In genomic region chr2:240584486-240585031, GRCh38 we compare ENCODE assay signal across 8 cellular contexts. TPM values are rescaled to one million over a fixed set of nuclear protein-coding genes. Genes with fewer than 3 reads are reported as not detected.
A peak's percentile ranks its signal among the peaks of the same experiment; 100 is the strongest.
DNase-seq lines count a peak whose midpoint lies in the region; ATAC-seq and TF ChIP-seq lines count a peak whose summit lies in the region.

No MANE protein-coding gene starts in this region.

- H3K36me3 ChIP-seq in fibroblast of lung (ENCODE audit: control insufficient read depth, insufficient read depth, low read length) (peaks cover 1% of the 10 kb centered on the region), transverse colon (no peaks in the 10 kb centered on the region), adrenal gland (replicated peaks in 1 of 2) (no peaks in the 10 kb centered on the region)

- in situ Hi-C loops in transverse colon (cut with MboI; ENCODE audit: low pct_ligation_motif_present in 1 of 4, low pct_unique_long_range_greater_than_20kb in 1 of 4, low sequenced_read_pairs in 3 of 4) = no loop called here

- TF ChIP-seq POLR2A in Raji (IDR thresholded peaks at IDR 0.05; ENCODE audit: insufficient read depth, low read depth, low read length) (peak; percentile 88), transverse colon (IDR thresholded peaks at IDR 0.05) (no peak), adrenal gland (IDR thresholded peaks at IDR 0.05) (no peak)

- H3K27me3 ChIP-seq in fibroblast of lung (ENCODE audit: control insufficient read depth, insufficient read depth, low read length) (no peaks in the 10 kb centered on the region), transverse colon (no peaks in the 10 kb centered on the region), adrenal gland (no peaks in the 10 kb centered on the region)

- H3K9ac ChIP-seq in fibroblast of lung (ENCODE audit: insufficient read depth, low read length) = no peak overlapping the region

- H4K20me1 ChIP-seq in fibroblast of lung (ENCODE audit: control insufficient read depth, extremely low read depth, insufficient read depth, low read length) = no peaks in the 10 kb centered on the region

- no peak overlapping the region for H3K27ac ChIP-seq in fibroblast of lung (ENCODE audit: insufficient read depth, low read length)
- H3K27ac ChIP-seq in transverse colon = peak overlapping the region in 3 of 4 donors; percentile 95 to 99 (median 96)
- H3K27ac ChIP-seq in adrenal gland = no peak overlapping the region

- DNase-seq in GF-D8 (lab: John Stamatoyannopoulos, UW) (peak; percentile 99), fibroblast of lung (ENCODE audit: low read depth in 2 of 2) (peak; percentile 20 to 33), transverse colon (peak; percentile 60), NCI-H146 treated with DMSO at 0.1 percent for 48 hours (lab: John Stamatoyannopoulos, UW; ENCODE audit: unreplicated experiment) (no peak), adrenal gland (no peak)

- H3K4me1 ChIP-seq in fibroblast of lung (ENCODE audit: control insufficient read depth, extremely low read depth, insufficient read depth, low read length) (peaks cover 15% of the 10 kb centered on the region), transverse colon (peaks cover 27 to 43% (median 36%) of the 10 kb centered on the region in 4 donors), adrenal gland (replicated peaks in 1 of 2) (peaks cover 37 to 43% of the 10 kb centered on the region in 2 donors)

- H3K9me3 ChIP-seq in fibroblast of lung (ENCODE audit: control insufficient read depth, insufficient read depth, low read depth, low read length) = no peaks in the 10 kb centered on the region
- H3K9me3 ChIP-seq in transverse colon = no peaks in the 10 kb centered on the region
- H3K9me3 ChIP-seq in adrenal gland (replicated peaks in 1 of 3) = no peaks in the 10 kb centered on the region

- peak overlapping the region; percentile 94 for H3K4me2 ChIP-seq in fibroblast of lung (ENCODE audit: extremely low read depth, insufficient read depth, low read length)

- 64 to 72% methylated on average over 3 to 4 of the region's 4 CpGs for WGBS in transverse colon (ENCODE audit: low coverage in 1 of 2), 2 donors
- WGBS in adrenal gland, 4 donors = 64 to 82% (median 79%) methylated on average over 3 to 4 of the region's 4 CpGs

- H3K79me2 ChIP-seq in fibroblast of lung (ENCODE audit: control insufficient read depth, insufficient read depth, low read length) = peaks cover 54% of the 10 kb centered on the region

- TF ChIP-seq CTCF in fibroblast of lung (conservative IDR thresholded peaks at IDR 0.05 in 1 of 2, IDR thresholded peaks at IDR 0.05 in 1 of 2; ENCODE audit: low read depth in 1 of 2, low read length in 2 of 2) (no peak), transverse colon (IDR thresholded peaks at IDR 0.05) (no peak), adrenal gland (IDR thresholded peaks at IDR 0.05) (no peak)

- ATAC-seq in GM19467 (IDR thresholded peaks at IDR 0.05; ENCODE audit: unreplicated experiment) (peak; percentile 42), HG03460 (IDR thresholded peaks at IDR 0.05; ENCODE audit: unreplicated experiment) (peak; percentile 58)

- intact Hi-C loops in transverse colon (cut with DNase I; ENCODE audit: low total_unique reads) = no loop called here
- intact Hi-C loops in adrenal gland (cut with DNase I) = no loop called here

- H3K4me3 ChIP-seq in fibroblast of lung (replicated peaks in 1 of 4; ENCODE audit: control extremely low read depth in 1 of 4, insufficient read depth in 1 of 4, low read depth in 3 of 4, low read length in 4 of 4) = peak overlapping the region in 2 of 4 experiments; percentile 82 to 83
- no peak overlapping the region for H3K4me3 ChIP-seq in transverse colon
- no peak overlapping the region for H3K4me3 ChIP-seq in adrenal gland

- H2AFZ ChIP-seq in fibroblast of lung (ENCODE audit: low read length) = no peak overlapping the region

- TF ChIP-seq EP300 in transverse colon (IDR thresholded peaks at IDR 0.05; ENCODE audit: low read depth) = no peak

RNA-seq across cellular contexts. Expression of gene CAPN10, which starts 2.0 kb away (rescaled TPM):
- total RNA-seq in fibroblast of lung = 17.2 and 23.0 TPM in 2 replicates
- polyA plus RNA-seq in fibroblast of lung = 3.6 and 4.0 TPM in 2 replicates
- polyA plus RNA-seq in fibroblast of lung (2012) = 6.4 and 9.2 TPM in 2 replicates
- 2.8 and 8.5 TPM in 2 replicates for polyA minus RNA-seq in fibroblast of lung (ENCODE audit: low replicate concordance)
- total RNA-seq in transverse colon = 100 to 1,000 TPM in 1 of 4 donors, 10 to 100 TPM in 3; 41.9 to 118 (median 48.7) TPM
- total RNA-seq in adrenal gland = 10 to 100 TPM; 17.3 to 41.8 (median 24.6) TPM
- 100 to 1,000 TPM in 2 of 3 donors, 1 to 10 TPM in 1; 4.7 to 158 (median 102) TPM for polyA plus RNA-seq in adrenal gland

RNA-seq across cellular contexts. Expression of gene RNPEPL1, which starts 16.3 kb away (rescaled TPM):
- total RNA-seq in fibroblast of lung = 10.3 and 20.6 TPM in 2 replicates
- 7.9 and 10.0 TPM in 2 replicates for polyA plus RNA-seq in fibroblast of lung
- polyA plus RNA-seq in fibroblast of lung (2012) = 38.7 and 49.1 TPM in 2 replicates
- polyA minus RNA-seq in fibroblast of lung (ENCODE audit: low replicate concordance) = 93.8 and 122 TPM in 2 replicates
- total RNA-seq in transverse colon = 100 to 1,000 TPM; 118 to 208 (median 151) TPM
- total RNA-seq in adrenal gland = 10 to 100 TPM; 37.0 to 93.3 (median 59.5) TPM
- 100 to 1,000 TPM in 2 of 3 donors, 1 to 10 TPM in 1; 5.1 to 259 (median 110) TPM for polyA plus RNA-seq in adrenal gland

RNA-seq across cellular contexts. Expression of gene DUSP28, which starts 24.4 kb away (rescaled TPM):
- total RNA-seq in fibroblast of lung (1.8 and 2.5 TPM in 2 replicates), transverse colon (10 to 100 TPM in 1 of 4 donors, 1 to 10 TPM in 3; 3.4 to 10.8 (median 6.2) TPM), adrenal gland (10 to 100 TPM in 3 of 8 donors, 1 to 10 TPM in 5; 4.9 to 22.2 (median 8.3) TPM)
- polyA plus RNA-seq in fibroblast of lung (2.8 and 3.9 TPM in 2 replicates), adrenal gland (10 to 100 TPM in 1 of 3 donors, 1 to 10 TPM in 2; 7.2 to 14.5 (median 8.8) TPM)
- 3.1 and 3.9 TPM in 2 replicates for polyA plus RNA-seq in fibroblast of lung (2012)
- 1.7 and 6.2 TPM in 2 replicates for polyA minus RNA-seq in fibroblast of lung (ENCODE audit: low replicate concordance)

RNA-seq across cellular contexts. Expression of gene ANKMY1, which starts 26.8 kb away (rescaled TPM):
- total RNA-seq in fibroblast of lung (3.9 and 7.4 TPM in 2 replicates), transverse colon (10 to 100 TPM; 15.1 to 64.0 (median 27.5) TPM), adrenal gland (10 to 100 TPM in 5 of 8 donors, 1 to 10 TPM in 3; 7.2 to 20.3 (median 13.0) TPM)
- polyA plus RNA-seq in fibroblast of lung (2.5 and 2.8 TPM in 2 replicates), adrenal gland (10 to 100 TPM in 2 of 3 donors, 1 to 10 TPM in 1; 8.1 to 31.7 (median 10.0) TPM)
- 2.6 and 3.2 TPM in 2 replicates for polyA plus RNA-seq in fibroblast of lung (2012)
- 14.7 and 16.6 TPM in 2 replicates for polyA minus RNA-seq in fibroblast of lung (ENCODE audit: low replicate concordance)

RNA-seq across cellular contexts. Expression of gene GPR35, which starts 40.7 kb away (rescaled TPM):
- total RNA-seq in fibroblast of lung (1.0 and 1.2 TPM in 2 replicates), transverse colon (100 to 1,000 TPM in 3 of 4 donors, 10 to 100 TPM in 1; 91.1 to 244 (median 136) TPM), adrenal gland (1 to 10 TPM in 3 of 8 donors, under 1 TPM in 4, not detected in 1; 0.32 to 1.3 (median 0.96) TPM)
- polyA plus RNA-seq in fibroblast of lung (0.09 TPM in 1 of 2 replicates, not detected in the other), adrenal gland (1 to 10 TPM in 2 of 3 donors, under 1 TPM in 1; 0.07 to 5.7 (median 3.5) TPM)
- polyA plus RNA-seq in fibroblast of lung (2012) = 0.10 and 0.15 TPM in 2 replicates
- polyA minus RNA-seq in fibroblast of lung (ENCODE audit: low replicate concordance) = not detected in 2 replicates

Comparison
In these comparisons a context has a peak if more than half of its experiments do, and no peak if none do; other contexts are left out.
1. DNase-seq: peak in GF-D8 (single experiment), fibroblast of lung (2 of 2) and transverse colon (single experiment); none in NCI-H146 treated with DMSO at 0.1 percent for 48 hours (single experiment) and adrenal gland (0 of 7).
2. H3K27ac ChIP-seq: peak in transverse colon (3 of 4); none in fibroblast of lung (single experiment) and adrenal gland (0 of 5).